11 cellular contexts compared by ENCODE assay signal in the genomic region with DNA sequence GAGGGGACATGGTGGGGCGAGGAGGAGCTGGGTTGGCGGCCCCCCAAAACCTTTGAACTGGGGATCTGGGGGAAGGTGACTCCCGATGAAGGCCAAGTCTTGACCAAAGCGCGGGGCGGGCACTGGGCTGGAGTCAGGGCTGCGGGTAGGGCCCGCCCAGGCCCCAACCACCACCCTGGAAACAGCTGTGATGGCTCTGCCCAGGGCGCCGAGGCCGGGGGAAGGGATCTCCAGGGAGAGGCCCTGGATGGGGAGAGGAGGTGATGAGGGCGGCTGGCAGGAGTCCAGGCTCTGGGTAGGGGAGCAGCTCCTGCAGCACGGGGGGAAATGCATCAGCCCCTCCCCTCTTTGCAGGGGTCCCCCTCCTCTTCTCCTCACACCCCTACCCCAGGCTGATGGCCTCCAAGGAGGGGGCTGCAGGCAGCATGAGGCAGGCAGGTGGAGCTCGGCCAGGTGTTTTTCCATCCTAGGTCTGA. TPM values are rescaled to one million over a fixed set of nuclear protein-coding genes. Genes with fewer than 3 reads are reported as not detected.
DNase-seq lines count a peak whose midpoint lies in the region; ATAC-seq and TF ChIP-seq lines count a peak whose summit lies in the region.
"Had no signal": no experiment of that assay in that cellular context is flagged by ENCODE, and none has a peak within 500 bp of the region (broad histone marks: within the 10 kb centered on the region; RNA-seq: fewer than 3 reads in every experiment).

No MANE protein-coding gene starts in this region.

- peaks cover 55% of the 10 kb centered on the region for H3K27me3 ChIP-seq in NT2/D1 (ENCODE audit: insufficient read depth, insufficient read length)
- H3K27me3 ChIP-seq in neural cell (ENCODE audit: insufficient read depth, low read depth, low read length), result peaks cover 10% of the 10 kb centered on the region
- no peaks in the 10 kb centered on the region for H3K27me3 ChIP-seq in aorta (ENCODE audit: control insufficient read depth in 1 of 2, insufficient read depth in 2 of 2, low read length in 1 of 2)

- no peaks in the 10 kb centered on the region for H3F3A ChIP-seq in neural cell (ENCODE audit: insufficient read depth, low read length, poor library complexity, severe bottlenecking)

- peak; percentile 46 for DNase-seq in DMS79 (lab: John Stamatoyannopoulos, UW)
- DNase-seq in NCI-H128 (lab: John Stamatoyannopoulos, UW; ENCODE audit: unreplicated experiment), result peak; percentile 31
- DNase-seq in NT2/D1 (ENCODE audit: low read depth, low spot score), result no peak
- DNase-seq in aorta, result no peak
- no peak for DNase-seq in HFFc6
- DNase-seq: activated B cell treated with CpG ODN at 0.5 μM for 24 hours; activated naive CD8-positive, alpha-beta T cell treated with anti-CD3 and anti-CD28 coated beads, Interleukin-2, amount 10 ng/mL, durations not matched to agents 7 days and 5 days; naive thymus-derived CD8-positive, alpha-beta T cell; NK-92 treated with Interleukin-12 subunit alpha and Interleukin-12 subunit beta, amount 100 ng/mL, for 24 hours had no signal

- TF ChIP-seq CTCF in neural cell (IDR thresholded peaks at IDR 0.05; ENCODE audit: poor library complexity, severe bottlenecking) (no peak), HFFc6 (IDR thresholded peaks at IDR 0.05) (no peak)

- peaks cover 11% of the 10 kb centered on the region; the same call in 1 of the 2 replicates for H3K9me3 ChIP-seq in NT2/D1 (ENCODE audit: insufficient read depth, low read length)
- H3K9me3 ChIP-seq in neural cell (ENCODE audit: low read length), result no peaks in the 10 kb centered on the region
- no peaks in the 10 kb centered on the region for H3K9me3 ChIP-seq in aorta (ENCODE audit: control insufficient read depth, low read length)

- no peak overlapping the region for H2AFZ ChIP-seq in neural cell (ENCODE audit: low read depth, low read length)

- intact Hi-C loops in aorta (cut with DNase I), result no loop called here

- no peaks in the 10 kb centered on the region for H3K79me2 ChIP-seq in neural cell (replicated peaks; ENCODE audit: insufficient read depth, low read length)

- H3K9ac ChIP-seq in NT2/D1 (ENCODE audit: insufficient read length, low read depth), result peak overlapping the region; percentile 18
- peak overlapping the region; percentile 42 for H3K9ac ChIP-seq in neural cell (ENCODE audit: low read length)

- H3K4me3 Mint-ChIP-seq in HFFc6, result no peak overlapping the region
- H3K4me3 Mint-ChIP-seq: activated B cell treated with CpG ODN at 0.5 μM for 24 hours; activated naive CD8-positive, alpha-beta T cell treated with anti-CD3 and anti-CD28 coated beads, Interleukin-2, amount 10 ng/mL, durations not matched to agents 7 days and 5 days; naive thymus-derived CD8-positive, alpha-beta T cell had no signal

- no peaks in the 10 kb centered on the region for H4K20me1 ChIP-seq in neural cell (ENCODE audit: insufficient read depth)

- no peak for TF ChIP-seq RAD21 in neural cell (conservative IDR thresholded peaks at IDR 0.05)

- peaks cover 25% of the 10 kb centered on the region for H3K27me3 Mint-ChIP-seq in HFFc6 (ENCODE audit: insufficient read depth)

- H3K27ac Mint-ChIP-seq in HFFc6, result no peak overlapping the region
- H3K27ac Mint-ChIP-seq: activated B cell treated with CpG ODN at 0.5 μM for 24 hours; activated naive CD8-positive, alpha-beta T cell treated with anti-CD3 and anti-CD28 coated beads, Interleukin-2, amount 10 ng/mL, durations not matched to agents 7 days and 5 days; naive thymus-derived CD8-positive, alpha-beta T cell had no signal

- peaks cover 8% of the 10 kb centered on the region for H3K36me3 Mint-ChIP-seq in HFFc6 (ENCODE audit: low read depth)
- H3K36me3 Mint-ChIP-seq: activated naive CD8-positive, alpha-beta T cell treated with anti-CD3 and anti-CD28 coated beads, Interleukin-2, amount 10 ng/mL, durations not matched to agents 7 days and 5 days; naive thymus-derived CD8-positive, alpha-beta T cell had no signal

- H3K4me3 ChIP-seq in NT2/D1 (ENCODE audit: insufficient read length, low read depth), result no peak overlapping the region
- H3K4me3 ChIP-seq in neural cell (ENCODE audit: low read length), result peak overlapping the region; percentile 47
- H3K4me3 ChIP-seq in aorta (ENCODE audit: low read length in 2 of 2), result no peak overlapping the region

- peaks cover 7% of the 10 kb centered on the region for H3K9me3 Mint-ChIP-seq in HFFc6
- H3K9me3 Mint-ChIP-seq: activated naive CD8-positive, alpha-beta T cell treated with anti-CD3 and anti-CD28 coated beads, Interleukin-2, amount 10 ng/mL, durations not matched to agents 7 days and 5 days had no signal

- peaks cover under 1% of the 10 kb centered on the region; the same call in 1 of the 2 replicates for H3K4me1 Mint-ChIP-seq in HFFc6 (ENCODE audit: low read depth)

- H3K9me2 ChIP-seq in neural cell (ENCODE audit: insufficient read depth, low read length), result no peaks in the 10 kb centered on the region

- H3K36me3 ChIP-seq in NT2/D1 (ENCODE audit: insufficient read depth, insufficient read length, low read length) (no peaks in the 10 kb centered on the region), neural cell (ENCODE audit: insufficient read depth, low read length) (no peaks in the 10 kb centered on the region), aorta (ENCODE audit: control insufficient read depth in 1 of 2, insufficient read depth in 2 of 2, low read length in 1 of 2) (no peaks in the 10 kb centered on the region)

- no peak for TF ChIP-seq EP300 in neural cell (conservative IDR thresholded peaks at IDR 0.05; ENCODE audit: poor library complexity, severe bottlenecking)

- H3K4me1 ChIP-seq in NT2/D1 (ENCODE audit: insufficient read depth, insufficient read length), result peaks cover 45% of the 10 kb centered on the region
- H3K4me1 ChIP-seq in aorta (ENCODE audit: control insufficient read depth in 1 of 2, insufficient read depth in 2 of 2, low read length in 2 of 2), result no peaks in the 10 kb centered on the region

- H3K4me2 ChIP-seq in neural cell (ENCODE audit: low read length), result peak overlapping the region; percentile 25

- H3K27ac ChIP-seq in neural cell (ENCODE audit: low read length), result peak overlapping the region; percentile 60
- no peak overlapping the region for H3K27ac ChIP-seq in aorta (ENCODE audit: low read depth in 1 of 2, low read length in 2 of 2)

- 32 to 38% methylated on average over 14 of the region's 14 CpGs for WGBS in aorta, 2 donors

- no peak for ATAC-seq in aorta (ENCODE audit: low FRiP score)
- ATAC-seq in HG03460 (IDR thresholded peaks at IDR 0.05; ENCODE audit: unreplicated experiment), result no peak
- ATAC-seq: naive thymus-derived CD8-positive, alpha-beta T cell had no signal

TF ChIP-seq in neural cell, 6 proteins besides CTCF, POLR2A, EP300 and RAD21:
- no peak for TF ChIP-seq SMC3 (conservative IDR thresholded peaks at IDR 0.05; ENCODE audit: poor library complexity)
- TF ChIP-seq TAF1 (IDR thresholded peaks at IDR 0.05; ENCODE audit: low read depth), result no peak
- no peak for TF ChIP-seq EZH2 (IDR thresholded peaks at IDR 0.05; ENCODE audit: borderline replicate concordance, insufficient read depth, low read length, poor library complexity, severe bottlenecking)
- no peak for TF ChIP-seq MXI1 (conservative IDR thresholded peaks at IDR 0.05; ENCODE audit: poor library complexity, severe bottlenecking)
- TF ChIP-seq, protein P1, sequence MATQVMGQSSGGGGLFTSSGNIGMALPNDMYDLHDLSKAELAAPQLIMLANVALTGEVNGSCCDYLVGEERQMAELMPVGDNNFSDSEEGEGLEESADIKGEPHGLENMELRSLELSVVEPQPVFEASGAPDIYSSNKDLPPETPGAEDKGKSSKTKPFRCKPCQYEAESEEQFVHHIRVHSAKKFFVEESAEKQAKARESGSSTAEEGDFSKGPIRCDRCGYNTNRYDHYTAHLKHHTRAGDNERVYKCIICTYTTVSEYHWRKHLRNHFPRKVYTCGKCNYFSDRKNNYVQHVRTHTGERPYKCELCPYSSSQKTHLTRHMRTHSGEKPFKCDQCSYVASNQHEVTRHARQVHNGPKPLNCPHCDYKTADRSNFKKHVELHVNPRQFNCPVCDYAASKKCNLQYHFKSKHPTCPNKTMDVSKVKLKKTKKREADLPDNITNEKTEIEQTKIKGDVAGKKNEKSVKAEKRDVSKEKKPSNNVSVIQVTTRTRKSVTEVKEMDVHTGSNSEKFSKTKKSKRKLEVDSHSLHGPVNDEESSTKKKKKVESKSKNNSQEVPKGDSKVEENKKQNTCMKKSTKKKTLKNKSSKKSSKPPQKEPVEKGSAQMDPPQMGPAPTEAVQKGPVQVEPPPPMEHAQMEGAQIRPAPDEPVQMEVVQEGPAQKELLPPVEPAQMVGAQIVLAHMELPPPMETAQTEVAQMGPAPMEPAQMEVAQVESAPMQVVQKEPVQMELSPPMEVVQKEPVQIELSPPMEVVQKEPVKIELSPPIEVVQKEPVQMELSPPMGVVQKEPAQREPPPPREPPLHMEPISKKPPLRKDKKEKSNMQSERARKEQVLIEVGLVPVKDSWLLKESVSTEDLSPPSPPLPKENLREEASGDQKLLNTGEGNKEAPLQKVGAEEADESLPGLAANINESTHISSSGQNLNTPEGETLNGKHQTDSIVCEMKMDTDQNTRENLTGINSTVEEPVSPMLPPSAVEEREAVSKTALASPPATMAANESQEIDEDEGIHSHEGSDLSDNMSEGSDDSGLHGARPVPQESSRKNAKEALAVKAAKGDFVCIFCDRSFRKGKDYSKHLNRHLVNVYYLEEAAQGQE (IDR thresholded peaks at IDR 0.05; ENCODE audit: borderline replicate concordance), result no peak
- no peak for TF ChIP-seq POLR2AphosphoS5 (IDR thresholded peaks at IDR 0.05)

RNA-seq across cellular contexts. Expression of a gene that starts 5.9 kb away (rescaled TPM):
- polyA plus RNA-seq in neural cell, result 0.44 TPM in 1 of 2 replicates, not detected in the other
- 0.24 and 0.93 TPM in 2 replicates for polyA minus RNA-seq in neural cell
- total RNA-seq in aorta, result 10 to 100 TPM; 24.6 to 26.8 TPM
- polyA plus RNA-seq in aorta, result 1 to 10 TPM; 8.1 to 8.6 TPM
- total RNA-seq in HFFc6 (2021; fragmentation: NEBNext Ultra II Directional; extraction: Animal tissue kit (Norgen Biotek cat#: 25700)), result 10 to 100 TPM in 5 of 6 experiments, 1 to 10 TPM in 1; 8.8 to 14.8 (median 12.0) TPM

Comparison
In these comparisons a context has a peak if more than half of its experiments do, and no peak if none do; other contexts are left out.
1. DNase-seq: peak in DMS79 (single experiment) and NCI-H128 (single experiment); none in NT2/D1 (single experiment), aorta (0 of 2) and HFFc6 (single experiment).